ENCODE assay signal across 22 cellular contexts in genomic region chr13:110834572-110834971, GRCh38.
DNase-seq lines count a peak whose midpoint lies in the region; ATAC-seq, FAIRE-seq and TF ChIP-seq lines count a peak whose summit lies in the region.
"Had no signal": no experiment of that assay in that cellular context is flagged by ENCODE, and none has a peak within 500 bp of the region (broad histone marks: within the 10 kb centered on the region; RNA-seq: fewer than 3 reads in every experiment).

No MANE protein-coding gene starts in this region.

- H3K9ac ChIP-seq in H1 (replicated peaks in 1 of 4; ENCODE audit: extremely low read depth in 1 of 4, low read depth in 3 of 4, low read length in 3 of 4) (no peak overlapping the region), mesendoderm (ENCODE audit: low read length) (no peak overlapping the region)
- H3K9ac ChIP-seq: BLaER1 treated with 17β-estradiol and CSF1 and Interleukin-3, amounts not matched to agents 10 nM and 100 nM; GM23248 had no signal

- H3K14ac ChIP-seq in H1 (ENCODE audit: insufficient read length) = no peak overlapping the region

- POLR2A ChIA-PET in H1 (lab: Charles Lee; ENCODE audit: partially characterized antibody) = interaction anchor here (1.2 kb wide), 1 partner anchor 17 kb away, joined by 3 read pairs; no protein-coding TSS in a partner anchor

- no peak overlapping the region for H3K27ac ChIP-seq in GM23338 (ENCODE audit: low read depth)
- H3K27ac ChIP-seq in H1 (ENCODE audit: low read depth, low read length) = no peak overlapping the region
- H3K27ac ChIP-seq in mesendoderm (ENCODE audit: low read depth, low read length) = no peak overlapping the region
- H3K27ac ChIP-seq: A549; BLaER1 treated with 17β-estradiol and CSF1 and Interleukin-3, amounts not matched to agents 10 nM and 100 nM; GM23248 had no signal

- H3K9me3 ChIP-seq in H1 (ENCODE audit: insufficient read depth in 2 of 2, low read depth in 1 of 2, low read length in 1 of 2) = no peaks in the 10 kb centered on the region
- H3K9me3 ChIP-seq: A549; BE2C; BLaER1 treated with 17β-estradiol and CSF1 and Interleukin-3, amounts not matched to agents 10 nM and 100 nM; HAP-1 had no signal

- H4K20me1 ChIP-seq in GM23338 (replicated peaks; ENCODE audit: insufficient read depth) = no peaks in the 10 kb centered on the region
- no peaks in the 10 kb centered on the region for H4K20me1 ChIP-seq in H1 (replicated peaks in 1 of 2; ENCODE audit: control insufficient read depth in 1 of 2, insufficient read depth in 2 of 2, low read length in 2 of 2)
- H4K20me1 ChIP-seq: BLaER1 treated with 17β-estradiol and CSF1 and Interleukin-3, amounts not matched to agents 10 nM and 100 nM had no signal

- no peak overlapping the region for H2BK20ac ChIP-seq in H1 (ENCODE audit: low read length)

- H3K27me3 ChIP-seq in GM23338 (ENCODE audit: insufficient read depth) (no peaks in the 10 kb centered on the region), H1 (replicated peaks in 1 of 4; ENCODE audit: control insufficient read depth in 3 of 4, extremely low read depth in 1 of 4, insufficient read depth in 3 of 4, low read length in 3 of 4) (no peaks in the 10 kb centered on the region), mesendoderm (ENCODE audit: insufficient read depth, low read length, poor library complexity) (no peaks in the 10 kb centered on the region)
- H3K27me3 ChIP-seq: BLaER1 treated with 17β-estradiol and CSF1 and Interleukin-3, amounts not matched to agents 10 nM and 100 nM had no signal

- TF ChIP-seq RAD21 in H1 (IDR thresholded peaks at IDR 0.05 in 1 of 2, conservative IDR thresholded peaks at IDR 0.05 in 1 of 2; ENCODE audit: low read depth in 2 of 2, low read length in 2 of 2) = peak; percentile 32 to 51; a peak in 3 of 4 replicates

- no peak overlapping the region for H2AFZ ChIP-seq in GM23338
- no peak overlapping the region; the same call in 1 of the 2 replicates for H2AFZ ChIP-seq in H1 (ENCODE audit: low read length)
- H2AFZ ChIP-seq: GM23248 had no signal

- H3K56ac ChIP-seq in H1 (replicated peaks; ENCODE audit: insufficient read length, low read depth, low read length) (no peak overlapping the region), mesendoderm (ENCODE audit: low read length) (no peak overlapping the region)

- TF ChIP-seq EP300 in H1 (IDR thresholded peaks at IDR 0.05; ENCODE audit: borderline replicate concordance in 1 of 2, low read depth in 2 of 2, low read length in 2 of 2) = no peak

- H3K4me1 ChIP-seq in GM23338 (ENCODE audit: insufficient read depth) (no peaks in the 10 kb centered on the region), H1 (replicated peaks in 1 of 4; ENCODE audit: control insufficient read depth in 3 of 4, insufficient read depth in 4 of 4, low read length in 3 of 4) (no peaks in the 10 kb centered on the region), mesendoderm (ENCODE audit: control insufficient read depth, low read depth, low read length) (no peaks in the 10 kb centered on the region)
- H3K4me1 ChIP-seq: A549; BE2C; BLaER1 treated with 17β-estradiol and CSF1 and Interleukin-3, amounts not matched to agents 10 nM and 100 nM; HAP-1 had no signal

- TF ChIP-seq POLR2A in H1 (IDR thresholded peaks at IDR 0.05; ENCODE audit: control extremely low read depth in 1 of 2, low read depth in 2 of 2, low read length in 2 of 2) = no peak

- H3K79me2 ChIP-seq in GM23338 (replicated peaks; ENCODE audit: insufficient read depth) (no peaks in the 10 kb centered on the region), H1 (ENCODE audit: control insufficient read depth in 1 of 2, insufficient read depth in 2 of 2, low read length in 2 of 2) (no peaks in the 10 kb centered on the region), mesendoderm (ENCODE audit: control insufficient read depth, insufficient read depth, low read length) (no peaks in the 10 kb centered on the region)

- 96% methylated on average over 7 of the region's 7 CpGs; no CpG with 5 or more reads in 1 of the 2 experiments for WGBS in H1 (ENCODE audit: extremely low coverage in 1 of 2, insufficient coverage in 1 of 2, insufficient read length in 1 of 2, insufficient replicate concordance in 2 of 2, low coverage in 1 of 2, low lambda C conversion rate in 2 of 2, missing lambda C conversion rate in 1 of 2), 2 experiments
- no CpG with 5 or more reads among the region's 7 CpGs for WGBS in mesendoderm (ENCODE audit: extremely low coverage, insufficient coverage, low lambda C conversion rate)

- DNase-seq in GM23338 (ENCODE audit: low spot score) (no peak), H1 (ENCODE audit: low read depth in 1 of 2, low spot score in 2 of 2) (no peak), mesendoderm (peak; percentile 89), OCI-M1 (lab: John Stamatoyannopoulos, UW) (no peak)
- DNase-seq in T-helper 2 cell treated with Interferon-gamma antibody and Interleukin-4, amounts not matched to agents 5 μg/mL and 100 μg/mL, for 36 hours (ENCODE audit: low spot score) = no peak
- DNase-seq: 8988T; ACHN; AML-193; BE2C; CD4-positive, alpha-beta T cell; CD8-positive, alpha-beta memory T cell; DMS53; DMS79 treated with DMSO at 0.1 percent for 48 hours; GF-D8; GM23248; HFFc6 had no signal

- TF ChIP-seq CTCF in GM23338 (conservative IDR thresholded peaks at IDR 0.05; ENCODE audit: low read depth in 2 of 2) (peak in 1 of 2 experiments; percentile 33; a peak in 1 of 4 replicates), H1 (IDR thresholded peaks at IDR 0.05; ENCODE audit: control extremely low read depth in 1 of 3, insufficient read depth in 1 of 3, low read depth in 1 of 3, low read length in 3 of 3) (peak in 2 of 3 experiments; percentile 6 to 12; a peak in 2 of 4 replicates)

- no peak overlapping the region for H3K4ac ChIP-seq in H1 (replicated peaks; ENCODE audit: insufficient read length, low read depth, low read length)
- H3K4ac ChIP-seq in mesendoderm (ENCODE audit: low read depth, low read length) = no peak overlapping the region

- H4K8ac ChIP-seq in H1 (ENCODE audit: extremely low read depth, insufficient read depth, low read length) (peak overlapping the region; percentile 54; the same call in 1 of the 2 replicates), mesendoderm (ENCODE audit: low read depth, low read length) (no peak overlapping the region)

- no peak overlapping the region for H3K27ac Mint-ChIP-seq in GM23338
- H3K27ac Mint-ChIP-seq in T-helper 2 cell treated with Interferon-gamma antibody and Interleukin-4, amounts not matched to agents 5 μg/mL and 100 μg/mL, for 36 hours = no peak overlapping the region
- H3K27ac Mint-ChIP-seq: CD14-positive monocyte; CD4-positive, alpha-beta T cell; CD8-positive, alpha-beta memory T cell; HFFc6 had no signal

- H2BK120ac ChIP-seq in H1 (replicated peaks; ENCODE audit: low read depth, low read length) (no peak overlapping the region), mesendoderm (ENCODE audit: low read depth, low read length) (no peak overlapping the region)

- H3K18ac ChIP-seq in H1 (ENCODE audit: extremely low read depth, low read length) (no peak overlapping the region), mesendoderm (ENCODE audit: low read length) (no peak overlapping the region)

- H2BK12ac ChIP-seq in H1 (ENCODE audit: low read depth, low read length) = no peak overlapping the region

- no peak overlapping the region for H3K23ac ChIP-seq in H1 (ENCODE audit: insufficient read length)
- H3K23ac ChIP-seq in mesendoderm (ENCODE audit: low read length) = no peak overlapping the region

- no peak overlapping the region for H3K4me3 ChIP-seq in GM23338
- no peak overlapping the region for H3K4me3 ChIP-seq in H1 (ENCODE audit: extremely low read depth in 1 of 4, insufficient read depth in 2 of 4, low read depth in 3 of 4, low read length in 4 of 4)
- no peak overlapping the region for H3K4me3 ChIP-seq in mesendoderm (ENCODE audit: low read length)
- H3K4me3 ChIP-seq: A549; BLaER1 treated with 17β-estradiol and CSF1 and Interleukin-3, amounts not matched to agents 10 nM and 100 nM; GM23248; HAP-1 had no signal

- no peaks in the 10 kb centered on the region for H3K36me3 Mint-ChIP-seq in GM23338 (ENCODE audit: low read depth)
- no peaks in the 10 kb centered on the region for H3K36me3 Mint-ChIP-seq in T-helper 2 cell treated with Interferon-gamma antibody and Interleukin-4, amounts not matched to agents 5 μg/mL and 100 μg/mL, for 36 hours (ENCODE audit: low read depth)
- H3K36me3 Mint-ChIP-seq: CD14-positive monocyte; CD8-positive, alpha-beta memory T cell had no signal

- peaks cover 16% of the 10 kb centered on the region; the same call in 2 of the 3 replicates for H3K4me1 Mint-ChIP-seq in GM23338
- no peaks in the 10 kb centered on the region for H3K4me1 Mint-ChIP-seq in T-helper 2 cell treated with Interferon-gamma antibody and Interleukin-4, amounts not matched to agents 5 μg/mL and 100 μg/mL, for 36 hours (ENCODE audit: low read depth)
- H3K4me1 Mint-ChIP-seq: CD14-positive monocyte; CD8-positive, alpha-beta memory T cell had no signal

- H3F3A ChIP-seq in GM23338 (replicated peaks; ENCODE audit: low read depth) = no peaks in the 10 kb centered on the region

- no peak overlapping the region for H4K5ac ChIP-seq in H1 (ENCODE audit: insufficient read length, low read depth, low read length)
- no peak overlapping the region for H4K5ac ChIP-seq in mesendoderm (ENCODE audit: low read length)

- H2BK15ac ChIP-seq in H1 (ENCODE audit: low read length) = no peak overlapping the region
- H2BK15ac ChIP-seq in mesendoderm (replicated peaks; ENCODE audit: low read depth) = no peak overlapping the region

- no peaks in the 10 kb centered on the region for H3K23me2 ChIP-seq in H1 (ENCODE audit: low read depth, low read length)

- H3K4me3 Mint-ChIP-seq in GM23338 = no peak overlapping the region
- no peak overlapping the region for H3K4me3 Mint-ChIP-seq in T-helper 2 cell treated with Interferon-gamma antibody and Interleukin-4, amounts not matched to agents 5 μg/mL and 100 μg/mL, for 36 hours
- H3K4me3 Mint-ChIP-seq: CD4-positive, alpha-beta T cell; CD8-positive, alpha-beta memory T cell; HFFc6 had no signal

- no peaks in the 10 kb centered on the region for H3K36me3 ChIP-seq in GM23338 (ENCODE audit: insufficient read depth)
- no peaks in the 10 kb centered on the region for H3K36me3 ChIP-seq in H1 (ENCODE audit: control insufficient read depth in 2 of 4, insufficient read depth in 4 of 4, low read length in 3 of 4)
- H3K36me3 ChIP-seq in mesendoderm (ENCODE audit: control insufficient read depth, insufficient read depth, low read length) = no peaks in the 10 kb centered on the region
- H3K36me3 ChIP-seq: BE2C; BLaER1 treated with 17β-estradiol and CSF1 and Interleukin-3, amounts not matched to agents 10 nM and 100 nM; HAP-1 had no signal

- CTCF ChIA-PET in H1 (lab: Charles Lee; ENCODE audit: partially characterized antibody) = interaction anchor here (0.6 to 1.1 kb wide), 6 partner anchors 20 to 1487 kb away, joined by 3 to 4 read pairs (median 3); no protein-coding TSS in a partner anchor

- no peak for FAIRE-seq in H1 (lab: Jason Lieb, UNC)
- FAIRE-seq: A549, GM12891 had no signal

- H3K9me2 ChIP-seq in GM23338 (ENCODE audit: insufficient read depth) = 0 out of 2 replicates have a peak, but pooled peaks cover 3% of the 10 kb centered on the region

- no peak overlapping the region for H4K91ac ChIP-seq in H1 (replicated peaks; ENCODE audit: insufficient read length, low read length)

- H3K4me2 ChIP-seq in GM23338 (no peak overlapping the region), H1 (ENCODE audit: insufficient read depth in 1 of 2, low read depth in 2 of 2, low read length in 2 of 2) (no peak overlapping the region), mesendoderm (ENCODE audit: low read length) (no peak overlapping the region)
- H3K4me2 ChIP-seq: A549; BLaER1 treated with 17β-estradiol and CSF1 and Interleukin-3, amounts not matched to agents 10 nM and 100 nM had no signal

- ATAC-seq in GM23338 (peak; percentile 71), GM21529 (IDR thresholded peaks at IDR 0.05; ENCODE audit: unreplicated experiment) (no peak)
- ATAC-seq: A549 had no signal

- H2AK5ac ChIP-seq in H1 (ENCODE audit: low read depth, low read length) = no peak overlapping the region
- H2AK5ac ChIP-seq in mesendoderm (ENCODE audit: low read length) = no peak overlapping the region

- H3K27me3 Mint-ChIP-seq in GM23338 (ENCODE audit: insufficient read depth, low read depth, poor library complexity) = peaks cover 3% of the 10 kb centered on the region
- peaks cover 7% of the 10 kb centered on the region for H3K27me3 Mint-ChIP-seq in T-helper 2 cell treated with Interferon-gamma antibody and Interleukin-4, amounts not matched to agents 5 μg/mL and 100 μg/mL, for 36 hours (ENCODE audit: low read depth)

- H3K9me3 Mint-ChIP-seq in GM23338 = no peaks in the 10 kb centered on the region
- no peaks in the 10 kb centered on the region for H3K9me3 Mint-ChIP-seq in T-helper 2 cell treated with Interferon-gamma antibody and Interleukin-4, amounts not matched to agents 5 μg/mL and 100 μg/mL, for 36 hours
- H3K9me3 Mint-ChIP-seq: CD4-positive, alpha-beta T cell; CD8-positive, alpha-beta memory T cell; HFFc6 had no signal

- H3K79me1 ChIP-seq in H1 (ENCODE audit: low read depth, low read length) (no peaks in the 10 kb centered on the region), mesendoderm (ENCODE audit: low read length) (no peaks in the 10 kb centered on the region)

- H2BK5ac ChIP-seq in H1 (ENCODE audit: low read depth, low read length) (no peak overlapping the region), mesendoderm (ENCODE audit: low read length) (no peak overlapping the region)
